Comparison of ENCODE assay signal across 8 cellular contexts in genomic region chr15:22980189-22981136, GRCh38. TPM values are rescaled to one million over a fixed set of nuclear protein-coding genes. Genes with fewer than 3 reads are reported as not detected.
DNase-seq lines count a peak whose midpoint lies in the region; ATAC-seq and TF ChIP-seq lines count a peak whose summit lies in the region.

Gene CYFIP1, minus strand, starts transcription at chr15:22980368. Its CDS starts 33,083 bp downstream, at chr15:22947285.

- peak within 1 kb of the TSS; percentile 95 for H3K4me3 ChIP-seq in AG09309 (ENCODE audit: control insufficient read depth, low read depth, low read length)

- no peaks in the 10 kb centered on the region for H3K9me3 Mint-ChIP-seq in activated naive CD8-positive, alpha-beta T cell (ENCODE audit: low read depth)
- H3K9me3 Mint-ChIP-seq in neural crest cell, result no peaks in the 10 kb centered on the region

- peaks cover 12% of the 10 kb centered on the region for H3K4me1 Mint-ChIP-seq in activated naive CD8-positive, alpha-beta T cell (ENCODE audit: low read depth)
- peaks cover 20% of the 10 kb centered on the region for H3K4me1 Mint-ChIP-seq in neural crest cell

- peaks cover 11% of the 10 kb centered on the region for H3K27me3 Mint-ChIP-seq in activated naive CD8-positive, alpha-beta T cell
- peaks cover 13% of the 10 kb centered on the region for H3K27me3 Mint-ChIP-seq in neural crest cell (ENCODE audit: low read depth)

- peaks cover 2% of the 10 kb centered on the region for H3K36me3 Mint-ChIP-seq in activated naive CD8-positive, alpha-beta T cell
- H3K36me3 Mint-ChIP-seq in neural crest cell (ENCODE audit: low read depth), result no peaks in the 10 kb centered on the region

- no peak within 1 kb of the TSS for H3K27ac Mint-ChIP-seq in activated naive CD8-positive, alpha-beta T cell
- H3K27ac Mint-ChIP-seq in neural crest cell (ENCODE audit: unreplicated experiment), result peak within 1 kb of the TSS; percentile 87

- DNase-seq in AG09309 (ENCODE audit: low read depth) (no peak), NCI-H524 treated with DMSO at 0.1 percent for 48 hours (lab: John Stamatoyannopoulos, UW) (peak; percentile 8), germinal center (ENCODE audit: low spot score) (peak; percentile 30), neural crest cell (ENCODE audit: low read depth, low spot score) (peak; percentile 63), inferior parietal cortex (ENCODE audit: extremely low spot score) (no peak)

- ATAC-seq in GM18498 (IDR thresholded peaks at IDR 0.05; ENCODE audit: unreplicated experiment) (peak; percentile 65), HG03025 (IDR thresholded peaks at IDR 0.05; ENCODE audit: low FRiP score, unreplicated experiment) (peak; percentile 74)

- peak within 1 kb of the TSS; percentile 89 for H3K4me3 Mint-ChIP-seq in activated naive CD8-positive, alpha-beta T cell
- peak within 1 kb of the TSS; percentile 97 for H3K4me3 Mint-ChIP-seq in neural crest cell

- TF ChIP-seq CTCF in AG09309 (IDR thresholded peaks at IDR 0.05; ENCODE audit: control insufficient read depth, insufficient read depth, low read depth, low read length, missing control alignments) (no peak), neural crest cell (conservative IDR thresholded peaks at IDR 0.05) (no peak)

RNA-seq across cellular contexts. Expression of gene CYFIP1, which starts in this region (rescaled TPM):
- 115 and 116 TPM in 2 replicates for total RNA-seq in neural crest cell

Comparison
In these comparisons a context has a peak if more than half of its experiments do, and no peak if none do; other contexts are left out.
1. DNase-seq: peak in NCI-H524 treated with DMSO at 0.1 percent for 48 hours (single experiment), germinal center (single experiment) and neural crest cell (single experiment); none in AG09309 (single experiment) and inferior parietal cortex (single experiment).